ENCODE assay signal across 1 cellular context in genomic region chrX:2474963-2475726, GRCh38.
TF ChIP-seq lines count a peak whose summit lies in the region.

No MANE protein-coding gene starts in this region.

TF ChIP-seq in K562, 482 proteins besides CTCF, POLR2A, EP300 and RAD21 (continued from another document and continues in another):
- TF ChIP-seq GTF2B (IDR thresholded peaks at IDR 0.05; ENCODE audit: extremely low read depth, insufficient read length): no peak
- TF ChIP-seq SNIP1 (IDR thresholded peaks at IDR 0.05; ENCODE audit: low read depth): no peak
- no peak for TF ChIP-seq ZNF217 (CRISPR knock-in tag; IDR thresholded peaks at IDR 0.05)
- no peak for TF ChIP-seq NR3C1 (CRISPR knock-in tag; IDR thresholded peaks at IDR 0.05)
- TF ChIP-seq ZNF280A (IDR thresholded peaks at IDR 0.05; ENCODE audit: low read depth, partially characterized antibody): no peak
- no peak for TF ChIP-seq JUN (IDR thresholded peaks at IDR 0.05; ENCODE audit: borderline replicate concordance, low read depth, low read length)
- no peak for TF ChIP-seq JUN (CRISPR knock-in tag; IDR thresholded peaks at IDR 0.05; ENCODE audit: borderline replicate concordance)
- TF ChIP-seq ZNF253 (CRISPR knock-in tag; conservative IDR thresholded peaks at IDR 0.05): no peak
- no peak for TF ChIP-seq TAL1 (IDR thresholded peaks at IDR 0.05)
- no peak for TF ChIP-seq NR2C2 (CRISPR knock-in tag; IDR thresholded peaks at IDR 0.05)
- TF ChIP-seq NR2C2 (tag; IDR thresholded peaks at IDR 0.05): peak; percentile 18; the same call in 1 of the 2 replicates
- TF ChIP-seq ZBTB12 (CRISPR knock-in tag; IDR thresholded peaks at IDR 0.05): no peak
- TF ChIP-seq ZHX1 (conservative IDR thresholded peaks at IDR 0.05; ENCODE audit: low read length): no peak
- TF ChIP-seq YBX1 (IDR thresholded peaks at IDR 0.05): no peak
- TF ChIP-seq ATF2 (CRISPR knock-in tag; IDR thresholded peaks at IDR 0.05): no peak
- no peak for TF ChIP-seq RAD51 (IDR thresholded peaks at IDR 0.05; ENCODE audit: borderline replicate concordance, low read depth)
- TF ChIP-seq SMARCE1 (IDR thresholded peaks at IDR 0.05): no peak
- TF ChIP-seq NBN (IDR thresholded peaks at IDR 0.05; ENCODE audit: low read depth): no peak
- no peak for TF ChIP-seq TFE3 (CRISPR knock-in tag; IDR thresholded peaks at IDR 0.05)
- TF ChIP-seq ZNF584 (CRISPR knock-in tag; IDR thresholded peaks at IDR 0.05; ENCODE audit: low read depth): no peak
- TF ChIP-seq GTF2A2 (tag; IDR thresholded peaks at IDR 0.05): no peak
- 0 out of 2 replicates have a peak, but pooled peaks have one; percentile 1 for TF ChIP-seq ETV1 (tag; conservative IDR thresholded peaks at IDR 0.05; ENCODE audit: low read depth)
- TF ChIP-seq NFIC (IDR thresholded peaks at IDR 0.05): peak; percentile 97
- no peak for TF ChIP-seq ZZZ3 (IDR thresholded peaks at IDR 0.05)
- TF ChIP-seq LEF1 (IDR thresholded peaks at IDR 0.05): no peak
- TF ChIP-seq MTA1 (IDR thresholded peaks at IDR 0.05; ENCODE audit: borderline replicate concordance): no peak
- peak; percentile 18 to 57; a peak in 1 of 4 replicates for TF ChIP-seq MNT (conservative IDR thresholded peaks at IDR 0.05)
- peak; percentile 67; the same call in 1 of the 2 replicates for TF ChIP-seq MAX (CRISPR knock-in tag; IDR thresholded peaks at IDR 0.05)
- no peak for TF ChIP-seq HDAC2 (IDR thresholded peaks at IDR 0.05)
- TF ChIP-seq HNRNPK (IDR thresholded peaks at IDR 0.05; ENCODE audit: low read depth, low read length, poor library complexity, severe bottlenecking): no peak
- no peak for TF ChIP-seq GABPB2 (CRISPR knock-in tag; conservative IDR thresholded peaks at IDR 0.05)
- no peak for TF ChIP-seq ATF6 (CRISPR knock-in tag; IDR thresholded peaks at IDR 0.05)
- peak; percentile 38; the same call in 1 of the 2 replicates for TF ChIP-seq GABPB1 (CRISPR knock-in tag; IDR thresholded peaks at IDR 0.05)
- TF ChIP-seq MTF1 (CRISPR knock-in tag; IDR thresholded peaks at IDR 0.05; ENCODE audit: borderline replicate concordance): no peak
- peak; percentile 38; the same call in 1 of the 2 replicates for TF ChIP-seq ZBED1 (IDR thresholded peaks at IDR 0.05)
- no peak for TF ChIP-seq ATF1 (CRISPR knock-in tag; IDR thresholded peaks at IDR 0.05)
- peak; percentile 29; the same call in 1 of the 2 replicates for TF ChIP-seq ATF1 (tag; IDR thresholded peaks at IDR 0.05)
- TF ChIP-seq MYNN (IDR thresholded peaks at IDR 0.05): peak; percentile 57; the same call in 1 of the 2 replicates
- TF ChIP-seq MYNN (CRISPR knock-in tag; IDR thresholded peaks at IDR 0.05): no peak
- TF ChIP-seq SMARCA5 (IDR thresholded peaks at IDR 0.05): no peak
- TF ChIP-seq ZNF583 (CRISPR knock-in tag; IDR thresholded peaks at IDR 0.05): no peak
- TF ChIP-seq FOXO4 (CRISPR knock-in tag; IDR thresholded peaks at IDR 0.05): no peak
- no peak for TF ChIP-seq ZNF175 (CRISPR knock-in tag; IDR thresholded peaks at IDR 0.05; ENCODE audit: low read depth)
- TF ChIP-seq ZNF785 (CRISPR knock-in tag; IDR thresholded peaks at IDR 0.05): no peak
- no peak for TF ChIP-seq RBM39 (optimal IDR thresholded peaks at IDR 0.05; ENCODE audit: low read depth, low read length)
- TF ChIP-seq NFATC3 (IDR thresholded peaks at IDR 0.05): no peak
- no peak for TF ChIP-seq LARP7 (IDR thresholded peaks at IDR 0.05)
- TF ChIP-seq SPI1 (IDR thresholded peaks at IDR 0.05; ENCODE audit: borderline replicate concordance, low read depth, low read length): no peak
- TF ChIP-seq NCOA1 (IDR thresholded peaks at IDR 0.05; ENCODE audit: low read depth): peak; percentile 32; the same call in 1 of the 2 replicates
- TF ChIP-seq CREB1 (IDR thresholded peaks at IDR 0.05): no peak
- TF ChIP-seq CREB1 (CRISPR knock-in tag; IDR thresholded peaks at IDR 0.05): no peak
- TF ChIP-seq ZNF639 (CRISPR knock-in tag; conservative IDR thresholded peaks at IDR 0.05 in 1 of 2, IDR thresholded peaks at IDR 0.05 in 1 of 2): no peak
- no peak for TF ChIP-seq MXI1 (IDR thresholded peaks at IDR 0.05; ENCODE audit: low read depth, low read length)
- TF ChIP-seq TCF7 (IDR thresholded peaks at IDR 0.05; ENCODE audit: borderline replicate concordance): no peak
- TF ChIP-seq PCBP1 (IDR thresholded peaks at IDR 0.05; ENCODE audit: low read depth, low read length, poor library complexity, severe bottlenecking): no peak
- TF ChIP-seq SP1 (CRISPR knock-in tag; IDR thresholded peaks at IDR 0.05): peak; percentile 63; the same call in 1 of the 2 replicates
- no peak for TF ChIP-seq ZBTB1 (CRISPR knock-in tag; IDR thresholded peaks at IDR 0.05; ENCODE audit: borderline replicate concordance, low read depth)
- no peak for TF ChIP-seq ZNF76 (CRISPR knock-in tag; IDR thresholded peaks at IDR 0.05; ENCODE audit: borderline replicate concordance)
- no peak for TF ChIP-seq SIX5 (IDR thresholded peaks at IDR 0.05; ENCODE audit: borderline replicate concordance in 1 of 2, insufficient read depth in 1 of 2, low read depth in 1 of 2, low read length in 2 of 2)
- TF ChIP-seq ZNF23 (CRISPR knock-in tag; IDR thresholded peaks at IDR 0.05): no peak
- TF ChIP-seq RBM17 (IDR thresholded peaks at IDR 0.05; ENCODE audit: borderline replicate concordance, low read depth, low read length): no peak
